ENCODE assay signal across 1 cellular context in the genomic region with DNA sequence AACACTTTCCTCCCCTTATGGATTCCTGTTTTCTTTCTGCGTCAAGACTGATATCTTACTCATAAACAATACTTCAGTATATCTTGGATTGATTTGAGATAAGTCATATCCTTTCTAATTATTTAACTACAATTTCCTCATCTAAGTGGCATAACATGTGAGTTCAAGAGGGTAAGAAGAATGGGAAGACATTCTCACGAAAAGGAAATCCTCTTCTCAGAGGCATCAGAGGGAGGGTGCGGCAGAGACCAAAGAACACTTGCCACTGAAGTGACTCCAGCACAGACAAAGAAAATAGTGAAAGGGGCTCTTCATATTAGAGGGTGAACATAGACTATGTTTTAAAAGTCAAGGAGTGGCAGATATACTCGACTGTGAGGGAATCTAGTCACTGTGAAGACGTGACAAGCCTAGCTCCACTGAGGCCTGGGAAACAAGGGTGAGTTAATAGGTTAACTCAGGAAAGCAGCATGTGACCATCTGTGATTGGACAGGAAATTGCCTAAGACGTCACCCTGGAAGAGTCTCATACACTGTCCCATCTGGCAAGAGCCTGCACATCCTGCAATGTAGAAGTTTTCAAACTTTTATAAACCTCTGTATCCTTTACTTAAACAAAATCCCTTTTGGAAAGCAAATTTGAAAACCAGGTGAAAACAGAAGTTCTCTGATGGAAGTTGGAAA.
TF ChIP-seq lines count a peak whose summit lies in the region.

No MANE protein-coding gene starts in this region.

TF ChIP-seq in HepG2, 621 proteins besides CTCF, POLR2A, EP300 and RAD21:
- TF ChIP-seq, protein P1, sequence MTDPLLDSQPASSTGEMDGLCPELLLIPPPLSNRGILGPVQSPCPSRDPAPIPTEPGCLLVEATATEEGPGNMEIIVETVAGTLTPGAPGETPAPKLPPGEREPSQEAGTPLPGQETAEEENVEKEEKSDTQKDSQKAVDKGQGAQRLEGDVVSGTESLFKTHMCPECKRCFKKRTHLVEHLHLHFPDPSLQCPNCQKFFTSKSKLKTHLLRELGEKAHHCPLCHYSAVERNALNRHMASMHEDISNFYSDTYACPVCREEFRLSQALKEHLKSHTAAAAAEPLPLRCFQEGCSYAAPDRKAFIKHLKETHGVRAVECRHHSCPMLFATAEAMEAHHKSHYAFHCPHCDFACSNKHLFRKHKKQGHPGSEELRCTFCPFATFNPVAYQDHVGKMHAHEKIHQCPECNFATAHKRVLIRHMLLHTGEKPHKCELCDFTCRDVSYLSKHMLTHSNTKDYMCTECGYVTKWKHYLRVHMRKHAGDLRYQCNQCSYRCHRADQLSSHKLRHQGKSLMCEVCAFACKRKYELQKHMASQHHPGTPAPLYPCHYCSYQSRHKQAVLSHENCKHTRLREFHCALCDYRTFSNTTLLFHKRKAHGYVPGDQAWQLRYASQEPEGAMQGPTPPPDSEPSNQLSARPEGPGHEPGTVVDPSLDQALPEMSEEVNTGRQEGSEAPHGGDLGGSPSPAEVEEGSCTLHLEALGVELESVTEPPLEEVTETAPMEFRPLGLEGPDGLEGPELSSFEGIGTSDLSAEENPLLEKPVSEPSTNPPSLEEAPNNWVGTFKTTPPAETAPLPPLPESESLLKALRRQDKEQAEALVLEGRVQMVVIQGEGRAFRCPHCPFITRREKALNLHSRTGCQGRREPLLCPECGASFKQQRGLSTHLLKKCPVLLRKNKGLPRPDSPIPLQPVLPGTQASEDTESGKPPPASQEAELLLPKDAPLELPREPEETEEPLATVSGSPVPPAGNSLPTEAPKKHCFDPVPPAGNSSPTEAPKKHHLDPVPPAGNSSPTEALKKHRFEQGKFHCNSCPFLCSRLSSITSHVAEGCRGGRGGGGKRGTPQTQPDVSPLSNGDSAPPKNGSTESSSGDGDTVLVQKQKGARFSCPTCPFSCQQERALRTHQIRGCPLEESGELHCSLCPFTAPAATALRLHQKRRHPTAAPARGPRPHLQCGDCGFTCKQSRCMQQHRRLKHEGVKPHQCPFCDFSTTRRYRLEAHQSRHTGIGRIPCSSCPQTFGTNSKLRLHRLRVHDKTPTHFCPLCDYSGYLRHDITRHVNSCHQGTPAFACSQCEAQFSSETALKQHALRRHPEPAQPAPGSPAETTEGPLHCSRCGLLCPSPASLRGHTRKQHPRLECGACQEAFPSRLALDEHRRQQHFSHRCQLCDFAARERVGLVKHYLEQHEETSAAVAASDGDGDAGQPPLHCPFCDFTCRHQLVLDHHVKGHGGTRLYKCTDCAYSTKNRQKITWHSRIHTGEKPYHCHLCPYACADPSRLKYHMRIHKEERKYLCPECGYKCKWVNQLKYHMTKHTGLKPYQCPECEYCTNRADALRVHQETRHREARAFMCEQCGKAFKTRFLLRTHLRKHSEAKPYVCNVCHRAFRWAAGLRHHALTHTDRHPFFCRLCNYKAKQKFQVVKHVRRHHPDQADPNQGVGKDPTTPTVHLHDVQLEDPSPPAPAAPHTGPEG (CRISPR knock-in tag; IDR thresholded peaks at IDR 0.05) = no peak
